12 cellular contexts compared by ENCODE assay signal in genomic region chr7:17516768-17517167, GRCh38.
"Had no signal": no experiment of that assay in that cellular context is flagged by ENCODE, and none has a peak within 500 bp of the region (broad histone marks: within the 10 kb centered on the region; RNA-seq: fewer than 3 reads in every experiment).

No MANE protein-coding gene starts in this region.

- H3K27ac Mint-ChIP-seq: activated CD8-positive, alpha-beta T cell treated with anti-CD3 and anti-CD28 coated beads for 36 hours; activated naive CD8-positive, alpha-beta T cell treated with anti-CD3 and anti-CD28 coated beads, Interleukin-2, amount 50 U/mL, for 24 hours; nephron progenitor cell; type B pancreatic cell had no signal

- H3K9me3 ChIP-seq: esophagus muscularis mucosa, suprapubic skin had no signal

- DNase-seq: activated CD8-positive, alpha-beta memory T cell treated with anti-CD3 and anti-CD28 coated beads, Interleukin-2, amount 50 U/mL, for 48 hours; activated CD8-positive, alpha-beta T cell treated with anti-CD3 and anti-CD28 coated beads for 36 hours; activated naive CD8-positive, alpha-beta T cell treated with anti-CD3 and anti-CD28 coated beads, Interleukin-2, amount 50 U/mL, for 24 hours; hypothalamus; kidney glomerular epithelial cell; nephron progenitor cell; stimulated activated CD4-positive, alpha-beta T cell treated with anti-CD3 and anti-CD28 coated beads, Interleukin-2, amount 100 ng/mL, for 48 hours; stimulated activated naive CD4-positive, alpha-beta T cell treated with Interleukin-2 at 50 U/mL for 16 hours had no signal

- H3K36me3 ChIP-seq: cardiac muscle cell, esophagus muscularis mucosa, suprapubic skin had no signal

- H3K4me1 Mint-ChIP-seq: activated naive CD8-positive, alpha-beta T cell treated with anti-CD3 and anti-CD28 coated beads, Interleukin-2, amount 50 U/mL, for 24 hours; nephron progenitor cell had no signal

- H3K4me3 ChIP-seq: cardiac muscle cell, esophagus muscularis mucosa, suprapubic skin had no signal

- ATAC-seq: activated CD8-positive, alpha-beta T cell treated with anti-CD3 and anti-CD28 coated beads for 36 hours; activated naive CD8-positive, alpha-beta T cell treated with anti-CD3 and anti-CD28 coated beads, Interleukin-2, amount 50 U/mL, for 24 hours had no signal

- H3K27ac ChIP-seq: cardiac muscle cell, esophagus muscularis mucosa, suprapubic skin had no signal

- H3K27me3 Mint-ChIP-seq: type B pancreatic cell had no signal

- H3K4me3 Mint-ChIP-seq: activated CD8-positive, alpha-beta T cell treated with anti-CD3 and anti-CD28 coated beads for 36 hours; activated naive CD8-positive, alpha-beta T cell treated with anti-CD3 and anti-CD28 coated beads, Interleukin-2, amount 50 U/mL, for 24 hours; nephron progenitor cell; type B pancreatic cell had no signal

- H3K27me3 ChIP-seq: cardiac muscle cell, esophagus muscularis mucosa, suprapubic skin had no signal

- H3K36me3 Mint-ChIP-seq: type B pancreatic cell had no signal

- H3K9me3 Mint-ChIP-seq: activated CD8-positive, alpha-beta T cell treated with anti-CD3 and anti-CD28 coated beads for 36 hours; activated naive CD8-positive, alpha-beta T cell treated with anti-CD3 and anti-CD28 coated beads, Interleukin-2, amount 50 U/mL, for 24 hours; nephron progenitor cell; type B pancreatic cell had no signal
